Comparison of ENCODE assay signal across 8 cellular contexts in genomic region chr17:62965149-62965648, GRCh38. TPM values are rescaled to one million over a fixed set of nuclear protein-coding genes. Genes with fewer than 3 reads are reported as not detected.
A peak's percentile ranks its signal among the peaks of the same experiment; 100 is the strongest.
DNase-seq lines count a peak whose midpoint lies in the region; ATAC-seq, FAIRE-seq and TF ChIP-seq lines count a peak whose summit lies in the region.

No MANE protein-coding gene starts in this region.

- H3K27me3 Mint-ChIP-seq in T-helper 17 cell: peaks cover 11% of the 10 kb centered on the region

- H3K23ac ChIP-seq in H1 (ENCODE audit: insufficient read length): no peak overlapping the region

- in situ Hi-C loops in HAP-1 (cut with MboI; ENCODE audit: low sequenced_read_pairs): loop anchor here (5.0 kb wide), 1 partner anchor 253 kb away; no protein-coding TSS in a partner anchor

- H3K9me3 ChIP-seq in T-helper 17 cell (ENCODE audit: control insufficient read depth, low read length, poor library complexity, severe bottlenecking): no peaks in the 10 kb centered on the region
- no peaks in the 10 kb centered on the region for H3K9me3 ChIP-seq in H1 (ENCODE audit: insufficient read depth in 2 of 2, low read depth in 1 of 2, low read length in 1 of 2)
- H3K9me3 ChIP-seq in prostate gland: no peaks in the 10 kb centered on the region
- H3K9me3 ChIP-seq in HAP-1: no peaks in the 10 kb centered on the region

- H3K36me3 Mint-ChIP-seq in T-helper 17 cell (ENCODE audit: low read depth): no peaks in the 10 kb centered on the region

- H4K5ac ChIP-seq in H1 (ENCODE audit: insufficient read length, low read depth, low read length): no peak overlapping the region

- no peak overlapping the region for H2AK5ac ChIP-seq in H1 (ENCODE audit: low read depth, low read length)

- H3K36me3 ChIP-seq in H1 (ENCODE audit: control insufficient read depth in 2 of 4, insufficient read depth in 4 of 4, low read length in 3 of 4): no peaks in the 10 kb centered on the region
- H3K36me3 ChIP-seq in prostate gland: no peaks in the 10 kb centered on the region
- no peaks in the 10 kb centered on the region; the same call in 1 of the 2 replicates for H3K36me3 ChIP-seq in HAP-1 (replicated peaks)

- H3K27me3 ChIP-seq in H1 (replicated peaks in 1 of 4; ENCODE audit: control insufficient read depth in 3 of 4, extremely low read depth in 1 of 4, insufficient read depth in 3 of 4, low read length in 3 of 4) (peaks cover 0 to 16% (median 7%) of the 10 kb centered on the region in 4 experiments; a peak in 5 of 7 replicates), prostate gland (replicated peaks; ENCODE audit: insufficient read depth) (no peaks in the 10 kb centered on the region), HAP-1 (ENCODE audit: low read depth) (no peaks in the 10 kb centered on the region)

- no peak overlapping the region for H2BK5ac ChIP-seq in H1 (ENCODE audit: low read depth, low read length)

- peak overlapping the region in 2 of 4 experiments; percentile 4 to 9; a peak in 2 of 7 replicates for H3K9ac ChIP-seq in H1 (replicated peaks in 1 of 4; ENCODE audit: extremely low read depth in 1 of 4, low read depth in 3 of 4, low read length in 3 of 4)

- H3K56ac ChIP-seq in H1 (replicated peaks; ENCODE audit: insufficient read length, low read depth, low read length): no peak overlapping the region

- H4K91ac ChIP-seq in H1 (replicated peaks; ENCODE audit: insufficient read length, low read length): peak overlapping the region; percentile 6

- no peak overlapping the region for H3K4ac ChIP-seq in H1 (replicated peaks; ENCODE audit: insufficient read length, low read depth, low read length)

- no peaks in the 10 kb centered on the region for H3K79me1 ChIP-seq in H1 (ENCODE audit: low read depth, low read length)

- CTCF ChIA-PET in H1 (lab: Charles Lee; ENCODE audit: partially characterized antibody): interaction anchor here (0.6 to 2.3 kb wide), 6 partner anchors 15 to 274 kb away, joined by 3 to 7 read pairs (median 4); no protein-coding TSS in a partner anchor

- H3K27ac ChIP-seq in H1 (ENCODE audit: low read depth, low read length) (no peak overlapping the region), prostate gland (peak overlapping the region; percentile 76 to 85)

- peak overlapping the region; percentile 98 for H3K27ac Mint-ChIP-seq in T-helper 17 cell

- peak overlapping the region; percentile 55 to 78 (median 65); a peak in 6 of 8 replicates for H3K4me3 ChIP-seq in H1 (ENCODE audit: extremely low read depth in 1 of 4, insufficient read depth in 2 of 4, low read depth in 3 of 4, low read length in 4 of 4)
- H3K4me3 ChIP-seq in prostate gland: peak overlapping the region; percentile 85 to 94
- no peak overlapping the region; the same call in 1 of the 2 replicates for H3K4me3 ChIP-seq in HAP-1

- TF ChIP-seq CTCF in H1 (IDR thresholded peaks at IDR 0.05; ENCODE audit: control extremely low read depth in 1 of 3, insufficient read depth in 1 of 3, low read depth in 1 of 3, low read length in 3 of 3) (no peak), prostate gland (IDR thresholded peaks at IDR 0.05) (no peak)

- ATAC-seq in GM21529 (IDR thresholded peaks at IDR 0.05; ENCODE audit: unreplicated experiment): peak; percentile 7
- peak; percentile 45 for ATAC-seq in T-helper 17 cell
- ATAC-seq in GM21619 (IDR thresholded peaks at IDR 0.05; ENCODE audit: unreplicated experiment): no peak

- TF ChIP-seq EP300 in H1 (IDR thresholded peaks at IDR 0.05; ENCODE audit: borderline replicate concordance in 1 of 2, low read depth in 2 of 2, low read length in 2 of 2): no peak

- peak overlapping the region; percentile 95; the same call in 1 of the 2 replicates for H2AFZ ChIP-seq in H1 (ENCODE audit: low read length)

- no peak overlapping the region for H3K14ac ChIP-seq in H1 (ENCODE audit: insufficient read length)

- H3K23me2 ChIP-seq in H1 (ENCODE audit: low read depth, low read length): peaks cover 8% of the 10 kb centered on the region

- peak overlapping the region; percentile 61 to 71 for H3K4me2 ChIP-seq in H1 (ENCODE audit: insufficient read depth in 1 of 2, low read depth in 2 of 2, low read length in 2 of 2)

- WGBS in H1 (ENCODE audit: extremely low coverage in 1 of 2, insufficient coverage in 1 of 2, insufficient read length in 1 of 2, insufficient replicate concordance in 2 of 2, low coverage in 1 of 2, low lambda C conversion rate in 2 of 2, missing lambda C conversion rate in 1 of 2), 2 experiments: 67% methylated on average over 19 of the region's 19 CpGs; no CpG with 5 or more reads in 1 of the 2 experiments
- 66% methylated on average over 19 of the region's 19 CpGs for WGBS in prostate gland

- H3K18ac ChIP-seq in H1 (ENCODE audit: extremely low read depth, low read length): no peak overlapping the region

- H3K4me1 ChIP-seq in H1 (replicated peaks in 1 of 4; ENCODE audit: control insufficient read depth in 3 of 4, insufficient read depth in 4 of 4, low read length in 3 of 4) (peaks cover 4 to 16% (median 9%) of the 10 kb centered on the region in 4 experiments; a peak in 6 of 7 replicates), prostate gland (replicated peaks) (no peaks in the 10 kb centered on the region), HAP-1 (peaks cover 28% of the 10 kb centered on the region)

- intact Hi-C loops in prostate gland (cut with DNase I): no loop called here

- H3K79me2 ChIP-seq in H1 (ENCODE audit: control insufficient read depth in 1 of 2, insufficient read depth in 2 of 2, low read length in 2 of 2): peaks cover 0 to 19% of the 10 kb centered on the region in 2 experiments; a peak in 2 of 4 replicates

- TF ChIP-seq RAD21 in H1 (IDR thresholded peaks at IDR 0.05 in 1 of 2, conservative IDR thresholded peaks at IDR 0.05 in 1 of 2; ENCODE audit: low read depth in 2 of 2, low read length in 2 of 2): no peak

- no peak for TF ChIP-seq POLR2A in H1 (IDR thresholded peaks at IDR 0.05; ENCODE audit: control extremely low read depth in 1 of 2, low read depth in 2 of 2, low read length in 2 of 2)
- TF ChIP-seq POLR2A in prostate gland (IDR thresholded peaks at IDR 0.05): no peak

- H2BK12ac ChIP-seq in H1 (ENCODE audit: low read depth, low read length): no peak overlapping the region

- FAIRE-seq in H1 (lab: Jason Lieb, UNC): no peak

- DNase-seq in T-helper 17 cell (peak in 1 of 3 donors; percentile 28), H1 (ENCODE audit: low read depth in 1 of 2, low spot score in 2 of 2) (no peak), prostate gland (ENCODE audit: low spot score) (no peak), A172 (ENCODE audit: low spot score) (no peak), NCI-H146 (lab: John Stamatoyannopoulos, UW) (no peak), HAP-1 (ENCODE audit: low spot score in 2 of 2) (no peak)

- H3K4me3 Mint-ChIP-seq in T-helper 17 cell: peak overlapping the region; percentile 92

- no peak overlapping the region for H2BK20ac ChIP-seq in H1 (ENCODE audit: low read length)

- H4K8ac ChIP-seq in H1 (ENCODE audit: extremely low read depth, insufficient read depth, low read length): no peak overlapping the region

- H2BK15ac ChIP-seq in H1 (ENCODE audit: low read length): no peak overlapping the region

- H4K20me1 ChIP-seq in H1 (replicated peaks in 1 of 2; ENCODE audit: control insufficient read depth in 1 of 2, insufficient read depth in 2 of 2, low read length in 2 of 2): peaks cover 0 to 1% of the 10 kb centered on the region in 2 experiments

- no peak overlapping the region for H2BK120ac ChIP-seq in H1 (replicated peaks; ENCODE audit: low read depth, low read length)

- POLR2A ChIA-PET in H1 (lab: Charles Lee; ENCODE audit: partially characterized antibody): interaction anchor here (0.6 to 1.4 kb wide), 4 partner anchors 10 to 259 kb away, joined by 3 to 7 read pairs (median 3); no protein-coding TSS in a partner anchor

- peaks cover 30% of the 10 kb centered on the region for H3K4me1 Mint-ChIP-seq in T-helper 17 cell

TF ChIP-seq in H1, 55 proteins besides CTCF, POLR2A, EP300 and RAD21:
- TF ChIP-seq E2F6 (IDR thresholded peaks at IDR 0.05) (peak; percentile 75), SUZ12 (IDR thresholded peaks at IDR 0.05; ENCODE audit: low read length) (no peak)

RNA-seq across cellular contexts. Expression of gene TANC2, which starts 0.8 kb away (rescaled TPM):
- total RNA-seq in T-helper 17 cell (10 to 100 TPM; 46.0 to 51.0 TPM), prostate gland (100 to 1,000 TPM in 1 of 2 donors, 1 to 10 TPM in 1; 8.0 to 193 TPM)
- total RNA-seq in H1 (2021; fragmentation: NEBNext Ultra II Directional; extraction: Animal tissue kit (Norgen Biotek cat#: 25700)): 21.8 and 21.9 TPM in 2 replicates
- polyA plus RNA-seq in H1 (2011; rRNA removed): 5.7 and 9.0 TPM in 2 replicates
- polyA plus RNA-seq in H1 (2011; cell fraction: cytosol; rRNA removed): 4.7 TPM
- 32.3 TPM for polyA plus RNA-seq in H1 (2011; cell fraction: nucleus; rRNA removed)
- 4.8 to 8.5 TPM (median 5.7 TPM) in 4 replicates for polyA plus RNA-seq in H1 (2012, experiment 1 of 2)
- 0.29 TPM for polyA plus RNA-seq in H1 (2012, experiment 2 of 2)
- polyA plus RNA-seq in H1 (2013, experiment 1 of 2): 3.2 TPM
- polyA plus RNA-seq in H1 (2013, experiment 2 of 2): 2.5 TPM
- polyA minus RNA-seq in H1 (2011; rRNA and poly(A)+ RNA removed): 111 and 121 TPM in 2 replicates
- 30.6 TPM for polyA minus RNA-seq in H1 (2011; cell fraction: cytosol; rRNA and poly(A)+ RNA removed)
- 184 TPM for polyA minus RNA-seq in H1 (2011; cell fraction: nucleus; rRNA and poly(A)+ RNA removed)
- 4.9 and 26.0 TPM in 2 replicates for total RNA-seq in A172 (2014; rRNA removed; shearing (Covaris generic))
